ENCODE assay signal across 1 cellular context in the genomic region with DNA sequence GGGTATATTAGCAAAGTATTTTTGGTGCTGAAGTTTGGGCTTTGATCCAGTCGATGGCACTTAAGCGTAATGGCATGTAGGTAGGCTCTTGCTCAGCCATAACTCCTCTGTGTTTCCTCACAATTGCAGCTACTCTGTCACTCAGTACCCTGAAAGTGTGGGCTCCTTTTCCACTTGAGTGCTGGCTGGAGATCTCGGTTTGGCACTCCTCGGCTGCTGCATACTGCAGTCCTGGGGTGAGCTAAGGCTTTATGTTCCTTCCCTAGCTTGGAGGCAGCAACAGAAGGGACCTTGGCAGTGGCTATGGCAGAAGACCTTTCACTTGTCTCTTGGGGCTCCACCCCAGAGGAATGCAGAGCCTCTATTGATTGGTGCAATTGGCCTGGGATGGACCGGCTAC.
TF ChIP-seq lines count a peak whose summit lies in the region.

No MANE protein-coding gene starts in this region.

TF ChIP-seq in GM23338, 12 proteins besides CTCF, POLR2A, EP300 and RAD21 (continued from another document):
- TF ChIP-seq, protein P1, sequence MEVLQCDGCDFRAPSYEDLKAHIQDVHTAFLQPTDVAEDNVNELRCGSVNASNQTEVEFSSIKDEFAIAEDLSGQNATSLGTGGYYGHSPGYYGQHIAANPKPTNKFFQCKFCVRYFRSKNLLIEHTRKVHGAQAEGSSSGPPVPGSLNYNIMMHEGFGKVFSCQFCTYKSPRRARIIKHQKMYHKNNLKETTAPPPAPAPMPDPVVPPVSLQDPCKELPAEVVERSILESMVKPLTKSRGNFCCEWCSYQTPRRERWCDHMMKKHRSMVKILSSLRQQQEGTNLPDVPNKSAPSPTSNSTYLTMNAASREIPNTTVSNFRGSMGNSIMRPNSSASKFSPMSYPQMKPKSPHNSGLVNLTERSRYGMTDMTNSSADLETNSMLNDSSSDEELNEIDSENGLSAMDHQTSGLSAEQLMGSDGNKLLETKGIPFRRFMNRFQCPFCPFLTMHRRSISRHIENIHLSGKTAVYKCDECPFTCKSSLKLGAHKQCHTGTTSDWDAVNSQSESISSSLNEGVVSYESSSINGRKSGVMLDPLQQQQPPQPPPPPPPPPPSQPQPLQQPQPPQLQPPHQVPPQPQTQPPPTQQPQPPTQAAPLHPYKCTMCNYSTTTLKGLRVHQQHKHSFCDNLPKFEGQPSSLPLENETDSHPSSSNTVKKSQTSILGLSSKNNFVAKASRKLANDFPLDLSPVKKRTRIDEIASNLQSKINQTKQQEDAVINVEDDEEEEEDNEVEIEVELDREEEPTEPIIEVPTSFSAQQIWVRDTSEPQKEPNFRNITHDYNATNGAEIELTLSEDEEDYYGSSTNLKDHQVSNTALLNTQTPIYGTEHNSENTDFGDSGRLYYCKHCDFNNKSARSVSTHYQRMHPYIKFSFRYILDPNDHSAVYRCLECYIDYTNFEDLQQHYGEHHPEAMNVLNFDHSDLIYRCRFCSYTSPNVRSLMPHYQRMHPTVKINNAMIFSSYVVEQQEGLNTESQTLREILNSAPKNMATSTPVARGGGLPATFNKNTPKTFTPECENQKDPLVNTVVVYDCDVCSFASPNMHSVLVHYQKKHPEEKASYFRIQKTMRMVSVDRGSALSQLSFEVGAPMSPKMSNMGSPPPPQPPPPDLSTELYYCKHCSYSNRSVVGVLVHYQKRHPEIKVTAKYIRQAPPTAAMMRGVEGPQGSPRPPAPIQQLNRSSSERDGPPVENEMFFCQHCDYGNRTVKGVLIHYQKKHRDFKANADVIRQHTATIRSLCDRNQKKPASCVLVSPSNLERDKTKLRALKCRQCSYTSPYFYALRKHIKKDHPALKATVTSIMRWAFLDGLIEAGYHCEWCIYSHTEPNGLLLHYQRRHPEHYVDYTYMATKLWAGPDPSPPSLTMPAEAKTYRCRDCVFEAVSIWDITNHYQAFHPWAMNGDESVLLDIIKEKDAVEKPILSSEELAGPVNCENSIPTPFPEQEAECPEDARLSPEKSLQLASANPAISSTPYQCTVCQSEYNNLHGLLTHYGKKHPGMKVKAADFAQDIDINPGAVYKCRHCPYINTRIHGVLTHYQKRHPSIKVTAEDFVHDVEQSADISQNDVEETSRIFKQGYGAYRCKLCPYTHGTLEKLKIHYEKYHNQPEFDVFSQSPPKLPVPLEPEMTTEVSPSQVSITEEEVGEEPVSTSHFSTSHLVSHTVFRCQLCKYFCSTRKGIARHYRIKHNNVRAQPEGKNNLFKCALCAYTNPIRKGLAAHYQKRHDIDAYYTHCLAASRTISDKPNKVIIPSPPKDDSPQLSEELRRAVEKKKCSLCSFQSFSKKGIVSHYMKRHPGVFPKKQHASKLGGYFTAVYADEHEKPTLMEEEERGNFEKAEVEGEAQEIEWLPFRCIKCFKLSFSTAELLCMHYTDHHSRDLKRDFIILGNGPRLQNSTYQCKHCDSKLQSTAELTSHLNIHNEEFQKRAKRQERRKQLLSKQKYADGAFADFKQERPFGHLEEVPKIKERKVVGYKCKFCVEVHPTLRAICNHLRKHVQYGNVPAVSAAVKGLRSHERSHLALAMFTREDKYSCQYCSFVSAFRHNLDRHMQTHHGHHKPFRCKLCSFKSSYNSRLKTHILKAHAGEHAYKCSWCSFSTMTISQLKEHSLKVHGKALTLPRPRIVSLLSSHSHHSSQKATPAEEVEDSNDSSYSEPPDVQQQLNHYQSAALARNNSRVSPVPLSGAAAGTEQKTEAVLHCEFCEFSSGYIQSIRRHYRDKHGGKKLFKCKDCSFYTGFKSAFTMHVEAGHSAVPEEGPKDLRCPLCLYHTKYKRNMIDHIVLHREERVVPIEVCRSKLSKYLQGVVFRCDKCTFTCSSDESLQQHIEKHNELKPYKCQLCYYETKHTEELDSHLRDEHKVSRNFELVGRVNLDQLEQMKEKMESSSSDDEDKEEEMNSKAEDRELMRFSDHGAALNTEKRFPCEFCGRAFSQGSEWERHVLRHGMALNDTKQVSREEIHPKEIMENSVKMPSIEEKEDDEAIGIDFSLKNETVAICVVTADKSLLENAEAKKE (CRISPR knock-in tag; IDR thresholded peaks at IDR 0.05), result no peak
- TF ChIP-seq POLR2AphosphoS5 (IDR thresholded peaks at IDR 0.05; ENCODE audit: low read depth) (no peak), EZH2 (IDR thresholded peaks at IDR 0.05; ENCODE audit: low read depth, unreplicated experiment) (no peak), ZNF114 (CRISPR knock-in tag; IDR thresholded peaks at IDR 0.05) (no peak)
TF ChIP-seq in GM23338: peak in this region for 0.
